In the genomic region with DNA sequence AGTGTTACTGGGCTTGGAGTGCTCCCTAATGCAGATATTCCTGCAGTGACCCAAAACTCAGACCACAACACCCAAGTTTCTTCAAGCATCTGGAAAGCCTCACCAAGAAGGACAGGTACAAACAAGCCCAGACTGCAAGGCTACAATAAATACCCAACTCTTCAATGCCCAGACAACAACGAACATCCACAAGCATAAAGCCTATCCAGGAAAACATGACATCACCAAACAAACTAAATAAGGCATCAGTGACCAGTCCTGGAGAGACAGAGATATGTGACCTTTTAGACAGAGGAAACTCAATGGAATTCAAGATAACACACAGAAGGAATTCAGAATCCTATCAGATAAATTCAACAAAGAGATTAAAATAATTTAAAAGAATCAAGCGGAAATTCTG, we compare ENCODE assay signal across 16 cellular contexts.
DNase-seq lines count a peak whose midpoint lies in the region; ATAC-seq, FAIRE-seq and TF ChIP-seq lines count a peak whose summit lies in the region.
"Had no signal": no experiment of that assay in that cellular context is flagged by ENCODE, and none has a peak within 500 bp of the region (broad histone marks: within the 10 kb centered on the region; RNA-seq: fewer than 3 reads in every experiment).

No MANE protein-coding gene starts in this region.

- peak overlapping the region; percentile 98 for H4K91ac ChIP-seq in trophoblast cell (ENCODE audit: low read depth, low read length)

- no peaks in the 10 kb centered on the region for H3K9me3 Mint-ChIP-seq in activated naive CD8-positive, alpha-beta T cell treated with anti-CD3 and anti-CD28 coated beads for 36 hours
- H3K9me3 Mint-ChIP-seq in CD14-positive monocyte, result no peaks in the 10 kb centered on the region

- H2AFZ ChIP-seq in trophoblast cell (ENCODE audit: insufficient read depth, low read length, poor library complexity), result no peak overlapping the region

- H3K4me3 Mint-ChIP-seq in activated naive CD8-positive, alpha-beta T cell treated with anti-CD3 and anti-CD28 coated beads for 36 hours, result no peak overlapping the region
- no peak overlapping the region for H3K4me3 Mint-ChIP-seq in CD14-positive monocyte

- H3K4me2 ChIP-seq in A549 (peak overlapping the region; percentile 67), trophoblast cell (ENCODE audit: low read length) (peak overlapping the region; percentile 27)

- CTCF ChIA-PET in A549 (lab: Yijun Ruan, JAX), result interaction anchor here (1.1 kb wide), 1 partner anchor 48 kb away, joined by 3 read pairs; no protein-coding TSS in a partner anchor

- H3K79me2 ChIP-seq in trophoblast cell (ENCODE audit: control insufficient read depth, insufficient read depth, low read length, poor library complexity), result peaks cover 4% of the 10 kb centered on the region

- H3K27me3 ChIP-seq in RWPE2 (ENCODE audit: insufficient read depth, poor library complexity, severe bottlenecking) (no peaks in the 10 kb centered on the region), trophoblast cell (ENCODE audit: insufficient read depth, low read length) (no peaks in the 10 kb centered on the region)

- no peak overlapping the region for H4K12ac ChIP-seq in trophoblast cell (ENCODE audit: low read depth, low read length)

- H2AK5ac ChIP-seq in trophoblast cell (ENCODE audit: low read length), result no peak overlapping the region

- H3K4me1 ChIP-seq in A549, result peaks cover 82% of the 10 kb centered on the region
- H3K4me1 ChIP-seq in RWPE2 (ENCODE audit: insufficient read depth, poor library complexity, severe bottlenecking), result peaks cover 8% of the 10 kb centered on the region
- H3K4me1 ChIP-seq in trophoblast cell (ENCODE audit: control insufficient read depth in 1 of 2, insufficient read depth in 2 of 2, low read length in 2 of 2), result peaks cover 7 to 9% of the 10 kb centered on the region in 2 experiments
- H3K4me1 ChIP-seq: HAP-1 had no signal

- H3K4ac ChIP-seq in trophoblast cell (ENCODE audit: low read depth, low read length), result no peak overlapping the region

- H3K79me1 ChIP-seq in trophoblast cell (ENCODE audit: low read length), result peaks cover 11% of the 10 kb centered on the region

- 0 out of 3 replicates have a peak overlapping the region, but pooled peaks have one; percentile 0 for H3K4me3 ChIP-seq in A549
- H3K4me3 ChIP-seq in RWPE2 (ENCODE audit: severe bottlenecking), result no peak overlapping the region
- no peak overlapping the region for H3K4me3 ChIP-seq in trophoblast cell (ENCODE audit: low read depth, low read length)
- H3K4me3 ChIP-seq: HAP-1 had no signal

- no peak overlapping the region for H3K9ac ChIP-seq in trophoblast cell (ENCODE audit: low read length)

- H3K27ac Mint-ChIP-seq in activated naive CD8-positive, alpha-beta T cell treated with anti-CD3 and anti-CD28 coated beads for 36 hours, result no peak overlapping the region
- H3K27ac Mint-ChIP-seq in CD14-positive monocyte, result no peak overlapping the region

- DNase-seq in A549 (ENCODE audit: low read depth in 1 of 2, low spot score in 1 of 2), result peak in 1 of 2 experiments; percentile 53
- no peak for DNase-seq in RWPE2 (ENCODE audit: low spot score)
- peak; percentile 97 for DNase-seq in glomerular endothelial cell (ENCODE audit: extremely low read depth, low read depth, low spot score)
- DNase-seq in trophoblast cell, result peak in 1 of 2 donors; percentile 9
- no peak for DNase-seq in activated naive CD8-positive, alpha-beta T cell treated with anti-CD3 and anti-CD28 coated beads for 36 hours
- DNase-seq in CD14-positive monocyte (ENCODE audit: low spot score), result no peak
- DNase-seq in NAMALWA (ENCODE audit: low spot score), result no peak
- no peak for DNase-seq in GM20000 (ENCODE audit: low spot score)
- DNase-seq: Calu3, DMS79, NCI-H1436, NCI-H2171 treated with DMSO at 0.1 percent for 48 hours, NCI-H748 treated with DMSO at 0.1 percent for 48 hours, OCI-M1 had no signal

- H3K4me1 Mint-ChIP-seq in activated naive CD8-positive, alpha-beta T cell treated with anti-CD3 and anti-CD28 coated beads for 36 hours, result no peaks in the 10 kb centered on the region
- no peaks in the 10 kb centered on the region for H3K4me1 Mint-ChIP-seq in CD14-positive monocyte

- no peaks in the 10 kb centered on the region for H3K36me3 Mint-ChIP-seq in activated naive CD8-positive, alpha-beta T cell treated with anti-CD3 and anti-CD28 coated beads for 36 hours
- H3K36me3 Mint-ChIP-seq in CD14-positive monocyte, result no peaks in the 10 kb centered on the region

- no peak overlapping the region for H3K14ac ChIP-seq in trophoblast cell (ENCODE audit: low read length)

- no peaks in the 10 kb centered on the region for H3K36me3 ChIP-seq in RWPE2 (ENCODE audit: low read depth)
- H3K36me3 ChIP-seq in trophoblast cell (ENCODE audit: control insufficient read depth in 1 of 2, insufficient read depth in 2 of 2, low read length in 2 of 2), result no peaks in the 10 kb centered on the region
- H3K36me3 ChIP-seq: HAP-1 had no signal

- H2BK120ac ChIP-seq in trophoblast cell (ENCODE audit: insufficient read depth, low read length, poor library complexity), result peak overlapping the region; percentile 96

- peak overlapping the region; percentile 98 for H2BK5ac ChIP-seq in trophoblast cell (ENCODE audit: low read depth, low read length, poor library complexity)

- H3K27ac ChIP-seq in A549, result peak overlapping the region; percentile 80 to 90
- H3K27ac ChIP-seq in RWPE2 (ENCODE audit: poor library complexity, severe bottlenecking), result no peak overlapping the region
- H3K27ac ChIP-seq in trophoblast cell (ENCODE audit: low read depth, low read length), result peak overlapping the region; percentile 98

- POLR2A ChIA-PET in A549 (lab: Yijun Ruan, JAX), result no interaction called here

- TF ChIP-seq RAD21 in A549 (conservative IDR thresholded peaks at IDR 0.05 in 1 of 2, IDR thresholded peaks at IDR 0.05 in 1 of 2), result no peak

- no peaks in the 10 kb centered on the region for H3K27me3 Mint-ChIP-seq in activated naive CD8-positive, alpha-beta T cell treated with anti-CD3 and anti-CD28 coated beads for 36 hours
- H3K27me3 Mint-ChIP-seq in CD14-positive monocyte (ENCODE audit: low read depth in 3 of 3), result no peaks in the 10 kb centered on the region

- ATAC-seq in A549 (peak in 1 of 2 experiments; percentile 69; a peak in 3 of 6 replicates), RWPE2 (ENCODE audit: low read depth) (peak; percentile 33; the same call in 1 of the 3 replicates)

- no peak overlapping the region for H4K8ac ChIP-seq in trophoblast cell (ENCODE audit: low read depth, low read length)

- no peak overlapping the region for H2BK12ac ChIP-seq in trophoblast cell (ENCODE audit: low read length)

- 10% methylated on average over 2 of the region's 2 CpGs for WGBS in A549 (ENCODE audit: missing lambda C conversion rate)
- WGBS in trophoblast cell (ENCODE audit: extremely low coverage, insufficient coverage, insufficient read length), result no CpG with 5 or more reads among the region's 2 CpGs

- intact Hi-C loops in CD14-positive monocyte (cut with micrococcal nuclease), result no loop called here

- peak; percentile 56 for FAIRE-seq in A549 (lab: Jason Lieb, UNC)
- FAIRE-seq: HTR-8/SVneo had no signal

- TF ChIP-seq EP300 in A549 (IDR thresholded peaks at IDR 0.05), result no peak

- H3K23ac ChIP-seq in trophoblast cell (ENCODE audit: low read length), result no peak overlapping the region

- TF ChIP-seq CTCF in A549 (IDR thresholded peaks at IDR 0.05) (no peak), RWPE2 (IDR thresholded peaks at IDR 0.05; ENCODE audit: poor library complexity, severe bottlenecking) (no peak), CD14-positive monocyte (IDR thresholded peaks at IDR 0.05) (no peak), GM20000 (IDR thresholded peaks at IDR 0.05; ENCODE audit: extremely low read depth, missing control alignments) (no peak)

- no peak overlapping the region for H3K18ac ChIP-seq in trophoblast cell (ENCODE audit: low read length)

- TF ChIP-seq POLR2A in A549 (IDR thresholded peaks at IDR 0.05; ENCODE audit: low read length), result no peak

- H3K9me3 ChIP-seq in A549, result no peaks in the 10 kb centered on the region
- no peaks in the 10 kb centered on the region for H3K9me3 ChIP-seq in RWPE2 (ENCODE audit: severe bottlenecking)
- no peaks in the 10 kb centered on the region for H3K9me3 ChIP-seq in trophoblast cell (ENCODE audit: insufficient read depth, low read depth, low read length)
- H3K9me3 ChIP-seq: HAP-1 had no signal

TF ChIP-seq in A549, 52 proteins besides CTCF, POLR2A, EP300 and RAD21 (continues in another document):
- TF ChIP-seq SREBF2 (IDR thresholded peaks at IDR 0.05) (no peak), CBX2 (IDR thresholded peaks at IDR 0.05; ENCODE audit: borderline replicate concordance, low read depth) (no peak), FOXS1 (CRISPR knock-in tag; IDR thresholded peaks at IDR 0.05) (no peak), MYC (IDR thresholded peaks at IDR 0.05; ENCODE audit: borderline replicate concordance, low read length) (no peak), NFE2L2 (conservative IDR thresholded peaks at IDR 0.05; ENCODE audit: low read length) (no peak), CHD4 (IDR thresholded peaks at IDR 0.05; ENCODE audit: borderline replicate concordance) (no peak), NR3C1 (IDR thresholded peaks at IDR 0.05) (no peak)
- TF ChIP-seq, protein P1, sequence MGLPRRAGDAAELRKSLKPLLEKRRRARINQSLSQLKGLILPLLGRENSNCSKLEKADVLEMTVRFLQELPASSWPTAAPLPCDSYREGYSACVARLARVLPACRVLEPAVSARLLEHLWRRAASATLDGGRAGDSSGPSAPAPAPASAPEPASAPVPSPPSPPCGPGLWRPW (IDR thresholded peaks at IDR 0.05), result no peak
- TF ChIP-seq, protein P2, sequence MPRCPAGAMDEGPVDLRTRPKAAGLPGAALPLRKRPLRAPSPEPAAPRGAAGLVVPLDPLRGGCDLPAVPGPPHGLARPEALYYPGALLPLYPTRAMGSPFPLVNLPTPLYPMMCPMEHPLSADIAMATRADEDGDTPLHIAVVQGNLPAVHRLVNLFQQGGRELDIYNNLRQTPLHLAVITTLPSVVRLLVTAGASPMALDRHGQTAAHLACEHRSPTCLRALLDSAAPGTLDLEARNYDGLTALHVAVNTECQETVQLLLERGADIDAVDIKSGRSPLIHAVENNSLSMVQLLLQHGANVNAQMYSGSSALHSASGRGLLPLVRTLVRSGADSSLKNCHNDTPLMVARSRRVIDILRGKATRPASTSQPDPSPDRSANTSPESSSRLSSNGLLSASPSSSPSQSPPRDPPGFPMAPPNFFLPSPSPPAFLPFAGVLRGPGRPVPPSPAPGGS (IDR thresholded peaks at IDR 0.05), result no peak
